8 cellular contexts compared by ENCODE assay signal in the genomic region with DNA sequence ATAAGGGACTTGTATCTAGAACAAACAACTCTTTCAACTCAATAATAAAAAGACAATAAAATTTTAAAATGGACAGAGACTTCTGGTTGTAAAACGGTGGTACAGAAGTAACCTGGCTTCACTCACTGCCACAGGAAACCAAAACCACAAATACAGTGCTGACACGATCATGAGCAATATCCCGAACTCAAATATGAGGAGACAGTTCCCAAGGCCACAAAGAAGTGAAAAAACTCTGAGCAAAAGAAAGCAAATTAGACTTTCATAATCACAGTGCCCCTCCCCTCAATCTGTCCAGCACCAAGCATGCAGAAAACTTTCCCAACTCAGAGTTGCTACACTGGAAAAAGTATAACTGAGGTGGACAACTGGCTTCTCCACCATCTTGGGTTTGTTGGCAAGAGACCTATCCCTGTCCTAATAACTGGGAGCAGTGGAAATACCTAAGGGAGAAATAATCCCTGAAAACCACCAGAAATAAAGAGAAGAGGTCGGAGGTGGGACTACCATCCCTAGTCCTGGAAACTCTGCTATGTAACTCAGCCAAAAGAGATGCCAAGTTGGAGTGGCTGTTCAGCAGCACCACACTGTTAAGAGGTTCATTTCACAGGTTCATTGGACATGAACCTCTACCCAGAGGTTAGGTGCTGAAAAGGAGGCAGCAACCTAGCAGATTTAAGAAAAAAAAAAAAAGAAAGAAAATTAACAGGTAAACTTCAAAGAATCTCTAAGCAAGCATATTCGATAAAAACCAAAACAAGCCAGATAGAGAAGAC. TPM values are rescaled to one million over a fixed set of nuclear protein-coding genes. Genes with fewer than 3 reads are reported as not detected.
DNase-seq lines count a peak whose midpoint lies in the region; ATAC-seq and TF ChIP-seq lines count a peak whose summit lies in the region.

No MANE protein-coding gene starts in this region.

- H4K20me1 ChIP-seq in SU-DHL-6 (ENCODE audit: low read depth, low read length) = peaks cover 14% of the 10 kb centered on the region

- peaks cover 6% of the 10 kb centered on the region; the same call in 1 of the 2 replicates for H3F3A ChIP-seq in SU-DHL-6 (ENCODE audit: insufficient read depth)

- peaks cover 98% of the 10 kb centered on the region for H3K79me2 ChIP-seq in SU-DHL-6 (ENCODE audit: insufficient read depth, low read length)

- H3K36me3 ChIP-seq in SU-DHL-6 (ENCODE audit: low read length) (peaks cover 11% of the 10 kb centered on the region), ovary (no peaks in the 10 kb centered on the region)

- H3K27ac ChIP-seq in SU-DHL-6 (ENCODE audit: low read depth, low read length) = no peak overlapping the region
- no peak overlapping the region for H3K27ac ChIP-seq in ovary

- H3K9ac ChIP-seq in SU-DHL-6 (ENCODE audit: low read length) = no peak overlapping the region

- intact Hi-C loops in ovary (cut with DNase I) = no loop called here

- TF ChIP-seq CTCF in SU-DHL-6 (IDR thresholded peaks at IDR 0.05; ENCODE audit: insufficient read depth, low read length, poor library complexity, severe bottlenecking) = no peak
- TF ChIP-seq CTCF in fibroblast of pulmonary artery (IDR thresholded peaks at IDR 0.05; ENCODE audit: low read length, missing control alignments) = no peak
- no peak for TF ChIP-seq CTCF in ovary (IDR thresholded peaks at IDR 0.05)

- peak; percentile 2 for DNase-seq in stimulated activated naive CD4-positive, alpha-beta T cell treated with Interleukin-2 at 50 U/mL for 16 hours (lab: John Stamatoyannopoulos, UW)
- no peak for DNase-seq in stimulated activated naive CD4-positive, alpha-beta T cell (lab: John Stamatoyannopoulos, UW)
- DNase-seq in fibroblast of pulmonary artery (ENCODE audit: low read depth) (peak; percentile 91), ovary (no peak), DMS153 treated with DMSO at 0.1 percent for 48 hours (lab: John Stamatoyannopoulos, UW; ENCODE audit: unreplicated experiment) (no peak)
- no peak for DNase-seq in activated effector memory CD4-positive, alpha-beta T cell treated with anti-CD3 and anti-CD28 coated beads, Interleukin-2, amount 50 U/mL, for 16 hours

- ATAC-seq in HG03175 (IDR thresholded peaks at IDR 0.05; ENCODE audit: unreplicated experiment) = peak; percentile 73

- H3K27me3 ChIP-seq in SU-DHL-6 (ENCODE audit: low read length) (no peaks in the 10 kb centered on the region), ovary (no peaks in the 10 kb centered on the region)

- H3K9me3 ChIP-seq in SU-DHL-6 (ENCODE audit: insufficient read depth, low read length) = 0 out of 2 replicates have a peak, but pooled peaks cover 7% of the 10 kb centered on the region
- no peaks in the 10 kb centered on the region for H3K9me3 ChIP-seq in ovary

- TF ChIP-seq POLR2A in ovary (IDR thresholded peaks at IDR 0.05) = no peak

- H2AFZ ChIP-seq in SU-DHL-6 (ENCODE audit: low read depth, low read length, severe bottlenecking) = no peak overlapping the region

- no peak for TF ChIP-seq EP300 in ovary (IDR thresholded peaks at IDR 0.05)

- WGBS in ovary, 3 donors = 62 to 70% (median 64%) methylated on average over 5 of the region's 5 CpGs

- H3K4me2 ChIP-seq in SU-DHL-6 (ENCODE audit: low read depth, low read length, poor library complexity, severe bottlenecking) = peak overlapping the region; percentile 32

- no peak overlapping the region for H3K4me3 ChIP-seq in SU-DHL-6 (ENCODE audit: insufficient read depth, low read length, poor library complexity, severe bottlenecking)
- H3K4me3 ChIP-seq in fibroblast of pulmonary artery (replicated peaks; ENCODE audit: low read depth, low read length) = peak overlapping the region; percentile 40
- H3K4me3 ChIP-seq in ovary = no peak overlapping the region

- no peaks in the 10 kb centered on the region for H3K9me2 ChIP-seq in SU-DHL-6 (replicated peaks; ENCODE audit: insufficient read depth, low read length)

- peaks cover 9% of the 10 kb centered on the region for H3K4me1 ChIP-seq in ovary (ENCODE audit: insufficient read depth)

RNA-seq across cellular contexts. Expression of a gene that starts 55.5 kb away (rescaled TPM):
- total RNA-seq in ovary = 10 to 100 TPM; 23.9 to 55.2 (median 35.2) TPM
- polyA plus RNA-seq in ovary = 10 to 100 TPM in 1 of 2 donors, 1 to 10 TPM in 1; 8.5 to 13.0 TPM

Comparison
In these comparisons a context has a peak if more than half of its experiments do, and no peak if none do; other contexts are left out.
1. DNase-seq: peak in stimulated activated naive CD4-positive, alpha-beta T cell treated with Interleukin-2 at 50 U/mL for 16 hours (single experiment) and fibroblast of pulmonary artery (single experiment); none in stimulated activated naive CD4-positive, alpha-beta T cell (0 of 6), ovary (0 of 5), activated effector memory CD4-positive, alpha-beta T cell treated with anti-CD3 and anti-CD28 coated beads, Interleukin-2, amount 50 U/mL, for 16 hours (single experiment) and DMS153 treated with DMSO at 0.1 percent for 48 hours (single experiment).